8 cellular contexts compared by ENCODE assay signal in the genomic region with DNA sequence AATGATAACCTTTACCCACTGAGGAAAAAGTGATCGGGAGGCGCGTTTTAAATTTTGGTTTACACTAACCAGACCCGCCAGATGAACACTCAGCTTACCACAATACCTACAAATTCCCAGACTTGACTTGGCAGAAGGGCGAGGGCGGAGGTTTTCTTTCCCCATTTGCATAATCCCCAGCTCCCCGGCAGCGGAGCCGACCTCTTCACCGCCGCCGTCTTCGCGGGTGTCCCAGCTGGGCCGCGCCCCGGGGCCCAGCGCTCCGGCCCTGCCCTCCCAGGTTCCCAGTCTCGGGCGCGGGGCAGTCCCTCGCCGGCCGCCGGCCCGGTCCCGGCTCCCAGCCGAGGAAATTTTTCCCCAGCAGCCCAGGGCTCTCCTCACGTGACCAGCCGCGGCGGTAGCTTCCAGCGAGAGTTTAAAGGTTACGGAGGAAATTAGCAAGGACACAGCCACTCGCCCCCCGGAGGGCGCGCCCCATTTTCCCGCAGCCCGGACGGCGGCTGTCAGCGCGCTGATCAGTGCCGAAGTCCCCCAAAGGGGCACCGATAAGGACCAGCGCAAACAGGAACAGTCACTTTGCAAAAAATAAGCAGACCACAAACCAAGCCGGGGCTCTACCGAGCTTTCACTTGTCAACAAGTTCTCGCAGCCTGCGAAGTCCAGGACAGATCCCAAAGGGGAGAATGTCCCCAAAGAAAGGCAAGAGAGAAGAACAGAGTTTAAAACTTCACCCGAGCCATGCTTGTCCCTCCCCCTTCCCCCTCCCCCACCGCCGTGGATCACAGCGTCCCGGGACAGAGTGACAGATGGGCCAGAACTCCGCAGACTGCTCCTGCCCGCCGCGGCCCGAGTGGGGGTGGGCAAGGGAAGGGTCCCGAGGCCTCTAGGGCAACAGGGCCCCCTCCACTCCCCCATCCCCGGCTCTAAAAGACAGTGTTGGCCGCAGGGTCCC. TPM values are rescaled to one million over a fixed set of nuclear protein-coding genes. Genes with fewer than 3 reads are reported as not detected.
A peak's percentile ranks its signal among the peaks of the same experiment; 100 is the strongest.
DNase-seq lines count a peak whose midpoint lies in the region; ATAC-seq and TF ChIP-seq lines count a peak whose summit lies in the region.

No MANE protein-coding gene starts in this region.

- POLR2A ChIA-PET in A673 (lab: Charles Lee; ENCODE audit: low non-redundant PET) (no interaction called here), PC-3 (lab: Charles Lee; ENCODE audit: unreplicated experiment) (interaction anchor here (0.7 kb wide), 2 partner anchors 49 to 647 kb away, joined by 3 to 5 read pairs; a partner anchor contains a TSS)

- H3K79me2 ChIP-seq in PC-3 (ENCODE audit: low read length), result peaks cover 36% of the 10 kb centered on the region

- H3K36me3 ChIP-seq in A673 (ENCODE audit: insufficient read depth, low read length, poor library complexity, severe bottlenecking) (no peaks in the 10 kb centered on the region), PC-3 (ENCODE audit: low read depth, low read length) (no peaks in the 10 kb centered on the region), thoracic aorta (no peaks in the 10 kb centered on the region)

- H3K9ac ChIP-seq in PC-3 (ENCODE audit: low read length), result peak overlapping the region; percentile 74

- H3K4me3 ChIP-seq in A673 (ENCODE audit: low read depth, low read length, poor library complexity, severe bottlenecking), result peak overlapping the region; percentile 73
- peak overlapping the region; percentile 100 for H3K4me3 ChIP-seq in PC-3 (ENCODE audit: low read length)
- peak overlapping the region; percentile 83 for H3K4me3 ChIP-seq in fibroblast of villous mesenchyme (ENCODE audit: low read depth, low read length)
- peak overlapping the region; percentile 91 for H3K4me3 ChIP-seq in thoracic aorta

- H3K9me3 Mint-ChIP-seq in neural crest cell, result no peaks in the 10 kb centered on the region

- CTCF ChIA-PET in A673 (lab: Charles Lee), result interaction anchor here (0.7 to 0.8 kb wide), 2 partner anchors 170 to 294 kb away, joined by 4 to 6 read pairs; no protein-coding TSS in a partner anchor
- CTCF ChIA-PET in PC-3 (lab: Charles Lee), result interaction anchor here (0.5 to 1.2 kb wide), 10 partner anchors 39 to 514 kb away, joined by 3 to 12 read pairs (median 3); a partner anchor contains a TSS

- H3K36me3 Mint-ChIP-seq in neural crest cell (ENCODE audit: low read depth), result no peaks in the 10 kb centered on the region

- peaks cover 34% of the 10 kb centered on the region for H3K4me1 Mint-ChIP-seq in neural crest cell

- no peak for TF ChIP-seq CTCF in A673 (conservative IDR thresholded peaks at IDR 0.05; ENCODE audit: low read depth, low read length)
- TF ChIP-seq CTCF in PC-3 (conservative IDR thresholded peaks at IDR 0.05; ENCODE audit: low read depth, low read length), result no peak
- no peak for TF ChIP-seq CTCF in fibroblast of villous mesenchyme (IDR thresholded peaks at IDR 0.05; ENCODE audit: insufficient read depth, low read depth, low read length)
- TF ChIP-seq CTCF in neural crest cell (conservative IDR thresholded peaks at IDR 0.05), result no peak
- TF ChIP-seq CTCF in thoracic aorta (IDR thresholded peaks at IDR 0.05), result no peak

- H3K4me3 Mint-ChIP-seq in neural crest cell, result peak overlapping the region; percentile 96

- no peaks in the 10 kb centered on the region for H4K20me1 ChIP-seq in PC-3 (ENCODE audit: low read length)

- peak; percentile 36 for DNase-seq in A673 (ENCODE audit: low spot score)
- DNase-seq in PC-3, result peak; percentile 58
- peak; percentile 85 for DNase-seq in activated effector memory CD4-positive, alpha-beta T cell treated with anti-CD3 and anti-CD28 coated beads, Interleukin-2, amount 50 U/mL, for 16 hours
- peak; percentile 97 for DNase-seq in fibroblast of villous mesenchyme (ENCODE audit: low read depth)
- peak; percentile 48 for DNase-seq in neural crest cell (ENCODE audit: low read depth, low spot score)
- DNase-seq in thoracic aorta (ENCODE audit: low spot score), result peak; percentile 19

- intact Hi-C loops in A673 (cut with micrococcal nuclease; ENCODE audit: unreplicated experiment), result no loop called here
- intact Hi-C loops in PC-3 (cut with micrococcal nuclease), result loop anchor here (1.0 to 5.0 kb wide), 3 partner anchors 37 to 286 kb away; no protein-coding TSS in a partner anchor

- H3K4me1 ChIP-seq in A673 (ENCODE audit: insufficient read depth, low read length, poor library complexity, severe bottlenecking), result peaks cover 19% of the 10 kb centered on the region
- peaks cover 18% of the 10 kb centered on the region for H3K4me1 ChIP-seq in PC-3 (ENCODE audit: insufficient read depth, low read length)
- H3K4me1 ChIP-seq in thoracic aorta (ENCODE audit: control insufficient read depth in 1 of 2, low read depth in 2 of 2), result peaks cover 3 to 24% of the 10 kb centered on the region in 2 donors

- peaks cover 41% of the 10 kb centered on the region for H3K27me3 Mint-ChIP-seq in neural crest cell (ENCODE audit: low read depth)

- H3F3A ChIP-seq in PC-3 (ENCODE audit: low read length, unreplicated experiment), result no peaks in the 10 kb centered on the region

- ATAC-seq in GM18511 (IDR thresholded peaks at IDR 0.05; ENCODE audit: unreplicated experiment) (peak; percentile 35), HG03064 (IDR thresholded peaks at IDR 0.05; ENCODE audit: low read depth, unreplicated experiment) (peak; percentile 18), PC-3 (peak; percentile 26), thoracic aorta (ENCODE audit: insufficient number of reproducible peaks, low FRiP score, low read depth) (peak; percentile 47)

- H3K9me3 ChIP-seq in A673 (ENCODE audit: low read depth, low read length, poor library complexity, severe bottlenecking), result no peaks in the 10 kb centered on the region
- no peaks in the 10 kb centered on the region for H3K9me3 ChIP-seq in PC-3 (ENCODE audit: low read length)
- H3K9me3 ChIP-seq in thoracic aorta, result no peaks in the 10 kb centered on the region

- H2AFZ ChIP-seq in PC-3 (ENCODE audit: low read length), result peak overlapping the region; percentile 100

- BruUV-seq in A673 (replicated peaks; lab: Mats Ljungman, UMichigan) (no TSS peak), PC-3 (replicated peaks; lab: Mats Ljungman, UMichigan) (no TSS peak)

- no peaks in the 10 kb centered on the region for H3K9me2 ChIP-seq in PC-3 (replicated peaks; ENCODE audit: low read length)

- peak overlapping the region; percentile 100 for H3K4me2 ChIP-seq in PC-3 (ENCODE audit: low read length)

- H3K27ac ChIP-seq in A673 (ENCODE audit: low read depth, low read length, poor library complexity, severe bottlenecking) (no peak overlapping the region), PC-3 (ENCODE audit: low read length) (0 out of 2 replicates have a peak overlapping the region, but pooled peaks have one; percentile 33), thoracic aorta (peak overlapping the region; percentile 93 to 94)

- peaks cover 44% of the 10 kb centered on the region for H3K27me3 ChIP-seq in A673 (replicated peaks; ENCODE audit: insufficient read depth, low read depth, low read length, poor library complexity)
- H3K27me3 ChIP-seq in PC-3 (ENCODE audit: low read length), result no peaks in the 10 kb centered on the region
- H3K27me3 ChIP-seq in thoracic aorta (replicated peaks; ENCODE audit: insufficient read depth), result no peaks in the 10 kb centered on the region

- H3K27ac Mint-ChIP-seq in neural crest cell (ENCODE audit: unreplicated experiment), result peak overlapping the region; percentile 50

RNA-seq across cellular contexts. Expression of a gene that starts 1.3 kb away (rescaled TPM):
- total RNA-seq in A673 (2021) (1.7 and 2.4 TPM in 2 replicates), PC-3 (2014; rRNA removed) (4.4 and 7.0 TPM in 2 replicates), fibroblast of villous mesenchyme (19.0 and 27.2 TPM in 2 replicates), neural crest cell (15.6 and 15.9 TPM in 2 replicates), thoracic aorta (10 to 100 TPM in 1 of 2 donors, 1 to 10 TPM in 1; 5.8 to 18.1 TPM)

RNA-seq across cellular contexts. Expression of a gene that starts 39.1 kb away (rescaled TPM):
- total RNA-seq in A673 (2021) (16.7 and 21.9 TPM in 2 replicates), PC-3 (2014; rRNA removed) (19.8 and 20.8 TPM in 2 replicates), fibroblast of villous mesenchyme (19.6 and 31.1 TPM in 2 replicates), neural crest cell (20.1 and 21.4 TPM in 2 replicates), thoracic aorta (10 to 100 TPM; 19.0 to 22.3 TPM)

Comparison
In these comparisons a context has a peak if more than half of its experiments do, and no peak if none do; other contexts are left out.
1. DNase-seq: peak in every context shown above with its lines; median percentile 97 in fibroblast of villous mesenchyme; 85 in activated effector memory CD4-positive, alpha-beta T cell treated with anti-CD3 and anti-CD28 coated beads, Interleukin-2, amount 50 U/mL, for 16 hours; 58 in PC-3; 48 in neural crest cell; 36 in A673; 19 in thoracic aorta.